In genomic region chr20:34956041-34956458, GRCh38 we compare ENCODE assay signal across 8 cellular contexts. TPM values are rescaled to one million over a fixed set of nuclear protein-coding genes. Genes with fewer than 3 reads are reported as not detected.
A peak's percentile ranks its signal among the peaks of the same experiment; 100 is the strongest.
DNase-seq lines count a peak whose midpoint lies in the region; FAIRE-seq and TF ChIP-seq lines count a peak whose summit lies in the region.

No MANE protein-coding gene starts in this region.

- H3K9me3 ChIP-seq in BLaER1 treated with 17β-estradiol and CSF1 and Interleukin-3, amounts not matched to agents 10 nM and 100 nM (replicated peaks in 1 of 11) = no peaks in the 10 kb centered on the region
- H3K9me3 ChIP-seq in MG63 (no peaks in the 10 kb centered on the region), ectodermal cell (ENCODE audit: control insufficient read depth, low read length) (no peaks in the 10 kb centered on the region), neural cell (ENCODE audit: low read length) (no peaks in the 10 kb centered on the region)

- no peak for FAIRE-seq in frontal cortex (lab: Jason Lieb, UNC)

- DNase-seq in MG63 (no peak), cerebellar cortex (ENCODE audit: low spot score) (no peak), SIG-M5 treated with dmso at 0.1 percent for 504 hours (lab: John Stamatoyannopoulos, UW; ENCODE audit: unreplicated experiment) (no peak), frontal cortex (ENCODE audit: low spot score in 2 of 2) (no peak), NCI-H2171 (lab: John Stamatoyannopoulos, UW) (no peak)

- peak overlapping the region; percentile 83 to 97 (median 91) for H3K4me2 ChIP-seq in BLaER1 treated with 17β-estradiol and CSF1 and Interleukin-3, amounts not matched to agents 10 nM and 100 nM
- H3K4me2 ChIP-seq in neural cell (ENCODE audit: low read length) = peak overlapping the region; percentile 43

- TF ChIP-seq EP300 in neural cell (conservative IDR thresholded peaks at IDR 0.05; ENCODE audit: poor library complexity, severe bottlenecking) = no peak

- H3K9me2 ChIP-seq in neural cell (ENCODE audit: insufficient read depth, low read length) = no peaks in the 10 kb centered on the region

- peak overlapping the region; percentile 58 to 79 (median 72) for H3K4me3 ChIP-seq in BLaER1 treated with 17β-estradiol and CSF1 and Interleukin-3, amounts not matched to agents 10 nM and 100 nM
- H3K4me3 ChIP-seq in MG63 = peak overlapping the region; percentile 75
- peak overlapping the region; percentile 87 for H3K4me3 ChIP-seq in ectodermal cell (ENCODE audit: insufficient read depth, low read depth, low read length)
- peak overlapping the region; percentile 89 for H3K4me3 ChIP-seq in neural cell (ENCODE audit: low read length)

- peak overlapping the region; percentile 89 to 97 (median 92) for H3K9ac ChIP-seq in BLaER1 treated with 17β-estradiol and CSF1 and Interleukin-3, amounts not matched to agents 10 nM and 100 nM
- peak overlapping the region; percentile 77 for H3K9ac ChIP-seq in neural cell (ENCODE audit: low read length)

- peak; percentile 20 for TF ChIP-seq CTCF in neural cell (IDR thresholded peaks at IDR 0.05; ENCODE audit: poor library complexity, severe bottlenecking)

- no peaks in the 10 kb centered on the region for H3K79me2 ChIP-seq in neural cell (replicated peaks; ENCODE audit: insufficient read depth, low read length)

- no peaks in the 10 kb centered on the region for H3K27me3 ChIP-seq in BLaER1 treated with 17β-estradiol and CSF1 and Interleukin-3, amounts not matched to agents 10 nM and 100 nM
- H3K27me3 ChIP-seq in MG63 (no peaks in the 10 kb centered on the region), ectodermal cell (ENCODE audit: control insufficient read depth, insufficient read depth, low read length, poor library complexity, severe bottlenecking) (no peaks in the 10 kb centered on the region), neural cell (ENCODE audit: insufficient read depth, low read depth, low read length) (no peaks in the 10 kb centered on the region)

- peaks cover 7 to 14% (median 11%) of the 10 kb centered on the region in 11 experiments; a peak in 21 of 22 replicates for H3K36me3 ChIP-seq in BLaER1 treated with 17β-estradiol and CSF1 and Interleukin-3, amounts not matched to agents 10 nM and 100 nM
- H3K36me3 ChIP-seq in MG63 (peaks cover 6% of the 10 kb centered on the region), ectodermal cell (ENCODE audit: control insufficient read depth, insufficient read depth, low read length) (no peaks in the 10 kb centered on the region), neural cell (ENCODE audit: insufficient read depth, low read length) (no peaks in the 10 kb centered on the region)

- TF ChIP-seq RAD21 in neural cell (conservative IDR thresholded peaks at IDR 0.05) = no peak

- H3K27ac ChIP-seq in BLaER1 treated with 17β-estradiol and CSF1 and Interleukin-3, amounts not matched to agents 10 nM and 100 nM = peak overlapping the region; percentile 84 to 97 (median 90); a peak in 21 of 22 replicates
- H3K27ac ChIP-seq in ectodermal cell (ENCODE audit: insufficient read depth, low read depth, low read length, poor library complexity, severe bottlenecking) (peak overlapping the region; percentile 69), neural cell (ENCODE audit: low read length) (peak overlapping the region; percentile 80)

- peaks cover 0 to 5% (median 0%) of the 10 kb centered on the region in 11 experiments; a peak in 1 of 22 replicates for H4K20me1 ChIP-seq in BLaER1 treated with 17β-estradiol and CSF1 and Interleukin-3, amounts not matched to agents 10 nM and 100 nM
- no peaks in the 10 kb centered on the region for H4K20me1 ChIP-seq in neural cell (ENCODE audit: insufficient read depth)

- peaks cover 14 to 28% (median 22%) of the 10 kb centered on the region in 10 experiments; a peak in 19 of 20 replicates for H3K4me1 ChIP-seq in BLaER1 treated with 17β-estradiol and CSF1 and Interleukin-3, amounts not matched to agents 10 nM and 100 nM
- H3K4me1 ChIP-seq in ectodermal cell (ENCODE audit: control insufficient read depth, insufficient read depth, low read length) = peaks cover 19% of the 10 kb centered on the region

- H2AFZ ChIP-seq in neural cell (ENCODE audit: low read depth, low read length) = peak overlapping the region; percentile 81

- H3F3A ChIP-seq in neural cell (ENCODE audit: insufficient read depth, low read length, poor library complexity, severe bottlenecking) = no peaks in the 10 kb centered on the region

- WGBS in ectodermal cell, 2 experiments = 30 to 32% methylated on average over 6 of the region's 6 CpGs

TF ChIP-seq in neural cell, 6 proteins besides CTCF, POLR2A, EP300 and RAD21:
- no peak for TF ChIP-seq REST (IDR thresholded peaks at IDR 0.05; ENCODE audit: borderline replicate concordance)
- TF ChIP-seq MXI1 (conservative IDR thresholded peaks at IDR 0.05; ENCODE audit: poor library complexity, severe bottlenecking) = no peak
- TF ChIP-seq EZH2 (IDR thresholded peaks at IDR 0.05; ENCODE audit: borderline replicate concordance, insufficient read depth, low read length, poor library complexity, severe bottlenecking) = no peak
- no peak for TF ChIP-seq SMC3 (conservative IDR thresholded peaks at IDR 0.05; ENCODE audit: poor library complexity)
- no peak for TF ChIP-seq POLR2AphosphoS5 (IDR thresholded peaks at IDR 0.05)
TF ChIP-seq in neural cell: peak in this region for 0.

RNA-seq across cellular contexts. Expression of gene MYH7B, which starts 0.4 kb away (rescaled TPM):
- total RNA-seq in MG63 (2014; rRNA removed; shearing (Covaris generic); ENCODE audit: low replicate concordance) = not detected in 2 replicates
- 0.61 TPM for polyA plus RNA-seq in ectodermal cell (2013, experiment 1 of 4)
- 0.41 TPM for polyA plus RNA-seq in ectodermal cell (2013, experiment 2 of 4)
- 0.16 TPM for polyA plus RNA-seq in ectodermal cell (2013, experiment 3 of 4)
- 0.53 TPM for polyA plus RNA-seq in ectodermal cell (2013, experiment 4 of 4)
- polyA plus RNA-seq in neural cell = 0.18 TPM in 1 of 2 replicates, not detected in the other
- 0.23 TPM in 1 of 2 replicates, not detected in the other for polyA minus RNA-seq in neural cell
- not detected for total RNA-seq in frontal cortex

RNA-seq across cellular contexts. Expression of gene GSS, which starts 0.4 kb away (rescaled TPM):
- 94.2 and 107 TPM in 2 replicates for total RNA-seq in MG63 (2014; rRNA removed; shearing (Covaris generic); ENCODE audit: low replicate concordance)
- polyA plus RNA-seq in ectodermal cell (2013, experiment 1 of 4) = 60.1 TPM
- 54.8 TPM for polyA plus RNA-seq in ectodermal cell (2013, experiment 2 of 4)
- polyA plus RNA-seq in ectodermal cell (2013, experiment 3 of 4) = 48.5 TPM
- polyA plus RNA-seq in ectodermal cell (2013, experiment 4 of 4) = 49.1 TPM
- 152 and 173 TPM in 2 replicates for polyA plus RNA-seq in neural cell
- 60.4 and 61.6 TPM in 2 replicates for polyA minus RNA-seq in neural cell
- 29.3 TPM for total RNA-seq in frontal cortex
